ENCODE assay signal across 9 cellular contexts in genomic region chr14:75566321-75566720, GRCh38. TPM values are rescaled to one million over a fixed set of nuclear protein-coding genes. Genes with fewer than 3 reads are reported as not detected.
DNase-seq lines count a peak whose midpoint lies in the region; FAIRE-seq and TF ChIP-seq lines count a peak whose summit lies in the region.
"Had no signal": no experiment of that assay in that cellular context is flagged by ENCODE, and none has a peak within 500 bp of the region (broad histone marks: within the 10 kb centered on the region; RNA-seq: fewer than 3 reads in every experiment).

No MANE protein-coding gene starts in this region.

- H3K4me3 ChIP-seq in mesendoderm (ENCODE audit: low read length) (no peak overlapping the region), brain microvascular endothelial cell (ENCODE audit: low read depth, low read length) (no peak overlapping the region)

- no peak overlapping the region for H2BK120ac ChIP-seq in mesendoderm (ENCODE audit: low read depth, low read length)

- FAIRE-seq in HTR-8/SVneo (lab: Jason Lieb, UNC) = peak; percentile 36

- H2BK5ac ChIP-seq in mesendoderm (ENCODE audit: low read length) = no peak overlapping the region

- no peak overlapping the region for H3K9ac ChIP-seq in mesendoderm (ENCODE audit: low read length)

- H3K18ac ChIP-seq in mesendoderm (ENCODE audit: low read length) = no peak overlapping the region

- no peak overlapping the region for H3K4me2 ChIP-seq in mesendoderm (ENCODE audit: low read length)

- H2AK5ac ChIP-seq in mesendoderm (ENCODE audit: low read length) = no peak overlapping the region

- CTCF ChIA-PET in activated CD4-positive, alpha-beta T cell treated with anti-CD3 and anti-CD28 coated beads, Interleukin-2, amount 10 ng/mL, durations not matched to agents 7 days and 5 days (lab: Charles Lee) = interaction anchor here (0.6 to 2.0 kb wide), 13 partner anchors 9 to 262 kb away, joined by 3 to 10 read pairs (median 5); partner anchors contain the start of genes BATF and FLVCR2

- H3K4me1 ChIP-seq in mesendoderm (ENCODE audit: control insufficient read depth, low read depth, low read length) = no peaks in the 10 kb centered on the region

- peak overlapping the region; percentile 82 for H3K27ac Mint-ChIP-seq in activated CD4-positive, alpha-beta T cell treated with anti-CD3 and anti-CD28 coated beads, Interleukin-2, amount 10 ng/mL, durations not matched to agents 7 days and 5 days
- H3K27ac Mint-ChIP-seq in nephron progenitor cell = no peak overlapping the region

- POLR2A ChIA-PET in activated CD4-positive, alpha-beta T cell treated with anti-CD3 and anti-CD28 coated beads, Interleukin-2, amount 10 ng/mL, durations not matched to agents 7 days and 5 days (lab: Charles Lee) = no interaction called here

- no peak overlapping the region for H3K4ac ChIP-seq in mesendoderm (ENCODE audit: low read depth, low read length)

- H3K56ac ChIP-seq in mesendoderm (ENCODE audit: low read length) = no peak overlapping the region

- peaks cover 62% of the 10 kb centered on the region for H3K4me1 Mint-ChIP-seq in activated CD4-positive, alpha-beta T cell treated with anti-CD3 and anti-CD28 coated beads, Interleukin-2, amount 10 ng/mL, durations not matched to agents 7 days and 5 days
- peaks cover 16% of the 10 kb centered on the region for H3K4me1 Mint-ChIP-seq in nephron progenitor cell

- H4K5ac ChIP-seq in mesendoderm (ENCODE audit: low read length) = no peak overlapping the region

- H3K79me2 ChIP-seq in mesendoderm (ENCODE audit: control insufficient read depth, insufficient read depth, low read length) = no peaks in the 10 kb centered on the region

- DNase-seq in HTR-8/SVneo (ENCODE audit: insufficient read length, low spot score) (no peak), mesendoderm (no peak), brain microvascular endothelial cell (no peak), SKM-1 treated with dmso at 0.1 percent for 144 hours (lab: John Stamatoyannopoulos, UW; ENCODE audit: unreplicated experiment) (no peak), nephron progenitor cell (no peak)
- DNase-seq in activated CD4-positive, alpha-beta T cell treated with anti-CD3 and anti-CD28 coated beads, Interleukin-2, amount 10 ng/mL, durations not matched to agents 7 days and 5 days = peak; percentile 83
- peak; percentile 69 for DNase-seq in central memory CD4-positive, alpha-beta T cell
- DNase-seq in stimulated activated CD8-positive, alpha-beta memory T cell treated with anti-CD3 and anti-CD28 coated beads, Interleukin-12 subunit alpha, Interleukin-12 subunit beta, amount 100 ng/mL, for 1 hour (ENCODE audit: low read depth) = peak; percentile 30
- DNase-seq: NCI-H446 treated with DMSO at 0.1 percent for 48 hours had no signal

- H4K8ac ChIP-seq in mesendoderm (ENCODE audit: low read depth, low read length) = no peak overlapping the region

- peak overlapping the region; percentile 28 for H3K4me3 Mint-ChIP-seq in activated CD4-positive, alpha-beta T cell treated with anti-CD3 and anti-CD28 coated beads, Interleukin-2, amount 10 ng/mL, durations not matched to agents 7 days and 5 days
- no peak overlapping the region for H3K4me3 Mint-ChIP-seq in nephron progenitor cell

- H3K36me3 ChIP-seq in mesendoderm (ENCODE audit: control insufficient read depth, insufficient read depth, low read length) (no peaks in the 10 kb centered on the region), brain microvascular endothelial cell (replicated peaks) (no peaks in the 10 kb centered on the region)

- in situ Hi-C loops in brain microvascular endothelial cell (cut with HindIII; ENCODE audit: low pct_ligation_motif_present, low sequenced_read_pairs) = no loop called here

- no peaks in the 10 kb centered on the region for H3K79me1 ChIP-seq in mesendoderm (ENCODE audit: low read length)

- WGBS in mesendoderm (ENCODE audit: extremely low coverage, insufficient coverage, low lambda C conversion rate) = no CpG with 5 or more reads among the region's 4 CpGs

- H3K27ac ChIP-seq in mesendoderm (ENCODE audit: low read depth, low read length) (no peak overlapping the region), brain microvascular endothelial cell (no peak overlapping the region)

- H3K23ac ChIP-seq in mesendoderm (ENCODE audit: low read length) = no peak overlapping the region

- no peaks in the 10 kb centered on the region for H3K9me3 Mint-ChIP-seq in activated CD4-positive, alpha-beta T cell treated with anti-CD3 and anti-CD28 coated beads, Interleukin-2, amount 10 ng/mL, durations not matched to agents 7 days and 5 days
- H3K9me3 Mint-ChIP-seq in nephron progenitor cell = no peaks in the 10 kb centered on the region

- no peak for TF ChIP-seq CTCF in brain microvascular endothelial cell (IDR thresholded peaks at IDR 0.05; ENCODE audit: low read depth, low read length, missing control alignments)
- no peak for TF ChIP-seq CTCF in nephron progenitor cell (IDR thresholded peaks at IDR 0.05)

- H2BK15ac ChIP-seq in mesendoderm (replicated peaks; ENCODE audit: low read depth) = no peak overlapping the region

- H3K27me3 Mint-ChIP-seq in activated CD4-positive, alpha-beta T cell treated with anti-CD3 and anti-CD28 coated beads, Interleukin-2, amount 10 ng/mL, durations not matched to agents 7 days and 5 days = no peaks in the 10 kb centered on the region
- peaks cover 41% of the 10 kb centered on the region for H3K27me3 Mint-ChIP-seq in nephron progenitor cell (ENCODE audit: low read depth, poor library complexity)

- H3K27me3 ChIP-seq in mesendoderm (ENCODE audit: insufficient read depth, low read length, poor library complexity) (no peaks in the 10 kb centered on the region), brain microvascular endothelial cell (replicated peaks) (no peaks in the 10 kb centered on the region)

- no peaks in the 10 kb centered on the region for H3K36me3 Mint-ChIP-seq in activated CD4-positive, alpha-beta T cell treated with anti-CD3 and anti-CD28 coated beads, Interleukin-2, amount 10 ng/mL, durations not matched to agents 7 days and 5 days (ENCODE audit: low read depth)
- H3K36me3 Mint-ChIP-seq in nephron progenitor cell (ENCODE audit: low read depth) = no peaks in the 10 kb centered on the region

RNA-seq across cellular contexts. Expression of gene FLVCR2, which starts 12.1 kb away (rescaled TPM):
- total RNA-seq in activated CD4-positive, alpha-beta T cell treated with anti-CD3 and anti-CD28 coated beads, Interleukin-2, amount 10 ng/mL, durations not matched to agents 7 days and 5 days = 1 to 10 TPM; 1.1 to 6.2 TPM
- polyA plus RNA-seq in mesendoderm (2013, experiment 1 of 2) = 3.3 TPM
- polyA plus RNA-seq in mesendoderm (2013, experiment 2 of 2) = 3.2 TPM

RNA-seq across cellular contexts. Expression of gene BATF, which starts 44.1 kb away (rescaled TPM):
- total RNA-seq in activated CD4-positive, alpha-beta T cell treated with anti-CD3 and anti-CD28 coated beads, Interleukin-2, amount 10 ng/mL, durations not matched to agents 7 days and 5 days = 10 to 100 TPM; 39.4 to 41.0 TPM
- not detected for polyA plus RNA-seq in mesendoderm (2013, experiment 1 of 2)
- not detected for polyA plus RNA-seq in mesendoderm (2013, experiment 2 of 2)

Comparison
In these comparisons a context has a peak if more than half of its experiments do, and no peak if none do; other contexts are left out.
1. DNase-seq: peak in activated CD4-positive, alpha-beta T cell treated with anti-CD3 and anti-CD28 coated beads, Interleukin-2, amount 10 ng/mL, durations not matched to agents 7 days and 5 days (single experiment), central memory CD4-positive, alpha-beta T cell (single experiment) and stimulated activated CD8-positive, alpha-beta memory T cell treated with anti-CD3 and anti-CD28 coated beads, Interleukin-12 subunit alpha, Interleukin-12 subunit beta, amount 100 ng/mL, for 1 hour (single experiment); none in HTR-8/SVneo (single experiment), mesendoderm (single experiment), brain microvascular endothelial cell (single experiment), SKM-1 treated with dmso at 0.1 percent for 144 hours (single experiment) and nephron progenitor cell (single experiment).